ENCODE assay signal across 1 cellular context in the genomic region with DNA sequence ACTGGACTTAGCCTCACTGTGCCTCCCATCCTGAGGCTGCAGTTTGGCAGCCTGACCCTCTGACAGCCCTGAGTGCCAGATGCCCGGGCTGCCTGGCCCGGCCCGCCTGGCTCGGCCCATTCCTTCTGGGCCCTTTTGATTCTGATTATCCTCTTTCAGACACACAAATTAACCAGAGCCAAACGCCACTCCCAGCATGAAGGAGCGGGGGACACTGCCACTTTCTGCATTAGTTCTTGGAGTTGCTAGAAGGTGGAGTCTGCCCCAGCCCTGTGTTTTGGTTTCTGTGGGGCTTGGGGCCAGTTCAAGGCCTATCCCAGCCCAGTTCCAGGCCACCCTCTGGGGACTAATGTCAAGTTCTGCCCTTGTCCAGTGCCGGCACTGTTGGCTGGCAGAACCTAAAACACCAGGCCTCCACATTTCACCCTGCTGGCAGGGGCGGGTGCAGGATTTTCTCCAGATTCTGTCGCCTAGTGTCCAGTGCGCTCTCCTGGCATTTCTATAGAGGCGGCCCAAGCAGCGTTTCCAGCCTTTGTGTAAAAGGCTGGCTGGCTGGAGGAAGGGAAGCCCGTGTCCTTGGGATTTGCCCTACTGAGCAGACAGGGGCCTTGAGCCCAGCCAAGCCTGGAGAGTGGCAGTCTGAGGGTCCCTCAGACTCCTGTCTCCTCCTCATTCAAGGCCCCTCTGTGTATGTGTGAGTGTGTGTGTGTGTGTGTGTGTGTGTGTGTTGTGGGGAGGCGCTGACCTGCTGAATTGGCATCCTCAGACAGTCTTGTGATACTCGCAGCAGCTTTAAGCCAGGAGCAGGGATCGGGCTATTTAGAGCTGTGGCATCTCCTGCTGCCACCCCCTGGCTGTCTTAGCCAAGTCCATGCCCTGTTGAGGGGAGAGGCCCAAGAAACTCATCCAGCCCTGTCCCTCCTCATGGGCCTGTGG.
TF ChIP-seq lines count a peak whose summit lies in the region.

No MANE protein-coding gene starts in this region.

TF ChIP-seq in IMR-90, 13 proteins besides CTCF, POLR2A, EP300 and RAD21 (continued from another document):
- TF ChIP-seq BHLHE40 (IDR thresholded peaks at IDR 0.05; ENCODE audit: low read depth, low read length), result no peak
- TF ChIP-seq CEBPB (IDR thresholded peaks at IDR 0.05; ENCODE audit: low read depth, low read length), result no peak
- TF ChIP-seq SMC3 (IDR thresholded peaks at IDR 0.05; ENCODE audit: low read depth, low read length), result no peak
- no peak for TF ChIP-seq NFE2L2 (IDR thresholded peaks at IDR 0.05; ENCODE audit: low read depth, low read length)
- no peak for TF ChIP-seq RCOR1 (IDR thresholded peaks at IDR 0.05; ENCODE audit: insufficient replicate concordance, low read length)
- TF ChIP-seq MAZ (IDR thresholded peaks at IDR 0.05; ENCODE audit: borderline replicate concordance, low read depth, low read length), result no peak
- no peak for TF ChIP-seq MXI1 (IDR thresholded peaks at IDR 0.05; ENCODE audit: borderline replicate concordance, low read depth, low read length)
- TF ChIP-seq USF2 (IDR thresholded peaks at IDR 0.05; ENCODE audit: low read depth, low read length), result no peak
- no peak for TF ChIP-seq CHD1 (IDR thresholded peaks at IDR 0.05; ENCODE audit: low read depth, low read length)
- TF ChIP-seq MAFK (IDR thresholded peaks at IDR 0.05; ENCODE audit: low read depth, low read length), result no peak
